In genomic region chr2:231877533-231878456, GRCh38 we compare ENCODE assay signal across 2 cellular contexts.
A peak's percentile ranks its signal among the peaks of the same experiment; 100 is the strongest.
TF ChIP-seq lines count a peak whose summit lies in the region.

No MANE protein-coding gene starts in this region.

TF ChIP-seq in GM23338, 12 proteins besides CTCF, POLR2A, EP300 and RAD21 (continued from another document):
- TF ChIP-seq REST (IDR thresholded peaks at IDR 0.05; ENCODE audit: unreplicated experiment) (no peak), ETS1 (IDR thresholded peaks at IDR 0.05) (no peak), EZH2 (IDR thresholded peaks at IDR 0.05; ENCODE audit: low read depth, unreplicated experiment) (no peak), EZH2phosphoT487 (IDR thresholded peaks at IDR 0.05; ENCODE audit: unreplicated experiment) (no peak), STAT1 (IDR thresholded peaks at IDR 0.05; ENCODE audit: unreplicated experiment) (no peak)

TF ChIP-seq in H1, 55 proteins besides CTCF, POLR2A, EP300 and RAD21 (continued from another document):
- TF ChIP-seq CEBPB (IDR thresholded peaks at IDR 0.05; ENCODE audit: low read depth, low read length), result 0 out of 2 replicates have a peak, but pooled peaks have one; percentile 16
